ENCODE assay signal across 9 cellular contexts in the genomic region with DNA sequence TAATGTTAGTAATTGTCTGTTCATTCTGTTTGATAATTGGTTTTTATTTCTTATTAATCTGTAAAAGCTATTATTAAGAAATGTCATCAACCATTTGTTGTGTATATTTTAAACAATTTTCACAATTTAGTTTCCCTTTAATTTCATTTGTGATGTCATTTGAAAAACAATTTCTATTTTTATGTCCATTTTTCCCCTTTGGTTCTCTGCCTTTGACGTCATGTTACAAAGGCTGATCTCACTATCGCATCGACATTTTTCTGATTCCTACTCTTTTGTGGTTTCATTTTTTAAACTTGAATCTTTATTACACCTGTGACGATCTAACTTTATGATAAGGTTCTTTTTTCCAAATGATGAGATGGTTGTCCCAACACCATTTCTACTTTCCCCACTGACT.
"Had no signal": no experiment of that assay in that cellular context is flagged by ENCODE, and none has a peak within 500 bp of the region (broad histone marks: within the 10 kb centered on the region; RNA-seq: fewer than 3 reads in every experiment).

No MANE protein-coding gene starts in this region.

- H2AFZ ChIP-seq: GM23248 had no signal

- FAIRE-seq: K562 had no signal

- DNase-seq: GM23248, GOT3, H7, IMR-90, KG1 had no signal

- H3K9me3 ChIP-seq: HAP-1 had no signal

- ATAC-seq: HCT116, K562 had no signal

- H3K4me3 ChIP-seq: GM23248, HAP-1, K562 had no signal

- H3K9ac ChIP-seq: GM23248 had no signal

- H3K27ac ChIP-seq: GM23248, HL-60 had no signal

- H3K36me3 ChIP-seq: HAP-1 had no signal

- H3K4me1 ChIP-seq: HAP-1 had no signal
